ENCODE assay signal across 16 cellular contexts in genomic region chr5:59458966-59459729, GRCh38.
DNase-seq lines count a peak whose midpoint lies in the region; ATAC-seq, FAIRE-seq and TF ChIP-seq lines count a peak whose summit lies in the region.
"Had no signal": no experiment of that assay in that cellular context is flagged by ENCODE, and none has a peak within 500 bp of the region (broad histone marks: within the 10 kb centered on the region; RNA-seq: fewer than 3 reads in every experiment).

No MANE protein-coding gene starts in this region.

- ATAC-seq in WTC11 (no peak), pancreas (peak in 3 of 4 donors; percentile 72 to 86 (median 75)), HG03460 (IDR thresholded peaks at IDR 0.05; ENCODE audit: unreplicated experiment) (no peak)
- no peak for ATAC-seq in natural killer cell treated with Interleukin-12 subunit alpha and Interleukin-12 subunit beta and Interleukin-15 and Interleukin-18, amount 100 ng/mL, for 72 hours
- ATAC-seq: GM23338 had no signal

- CTCF ChIA-PET in WTC11 (lab: Charles Lee): no interaction called here

- peaks cover 20% of the 10 kb centered on the region for H3K36me3 Mint-ChIP-seq in WTC11
- H3K36me3 Mint-ChIP-seq in natural killer cell treated with Interleukin-12 subunit alpha and Interleukin-12 subunit beta and Interleukin-15 and Interleukin-18, amount 100 ng/mL, for 72 hours: no peaks in the 10 kb centered on the region

- no peaks in the 10 kb centered on the region for H3K9me3 ChIP-seq in pancreas
- H3K9me3 ChIP-seq in esophagus squamous epithelium: no peaks in the 10 kb centered on the region

- 13 to 22% methylated on average over 3 of the region's 3 CpGs for WGBS in pancreas, 2 donors
- WGBS in esophagus squamous epithelium, 2 donors: 83 to 84% methylated on average over 3 of the region's 3 CpGs

- intact Hi-C loops in pancreas (cut with DNase I): no loop called here
- intact Hi-C loops in esophagus squamous epithelium (cut with DNase I): no loop called here

- FAIRE-seq in islet of Langerhans (lab: Jason Lieb, UNC) (peak; percentile 79), pancreas (lab: Jason Lieb, UNC) (peak; percentile 73)
- FAIRE-seq: A204.1, GM12891, GM19239, H54 had no signal

- POLR2A ChIA-PET in WTC11 (lab: Charles Lee): no interaction called here

- H3K4me3 ChIP-seq in pancreas (no peak overlapping the region), esophagus squamous epithelium (no peak overlapping the region)
- H3K4me3 ChIP-seq: GM23338 had no signal

- no peak overlapping the region for H3K27ac Mint-ChIP-seq in WTC11
- no peak overlapping the region for H3K27ac Mint-ChIP-seq in natural killer cell treated with Interleukin-12 subunit alpha and Interleukin-12 subunit beta and Interleukin-15 and Interleukin-18, amount 100 ng/mL, for 72 hours
- H3K27ac Mint-ChIP-seq: CD4-positive, alpha-beta T cell; GM23338 had no signal

- H3K4me3 Mint-ChIP-seq in WTC11: no peak overlapping the region
- no peak overlapping the region for H3K4me3 Mint-ChIP-seq in natural killer cell treated with Interleukin-12 subunit alpha and Interleukin-12 subunit beta and Interleukin-15 and Interleukin-18, amount 100 ng/mL, for 72 hours
- H3K4me3 Mint-ChIP-seq: CD4-positive, alpha-beta T cell; GM23338 had no signal

- H3K4me1 ChIP-seq in pancreas: peaks cover 13 to 31% (median 23%) of the 10 kb centered on the region in 3 donors
- H3K4me1 ChIP-seq in esophagus squamous epithelium: no peaks in the 10 kb centered on the region

- no peaks in the 10 kb centered on the region for H3K36me3 ChIP-seq in pancreas
- peaks cover 0 to 4% (median 0%) of the 10 kb centered on the region in 3 donors for H3K36me3 ChIP-seq in esophagus squamous epithelium

- no peak for TF ChIP-seq CTCF in WTC11 (IDR thresholded peaks at IDR 0.05)
- no peak for TF ChIP-seq CTCF in pancreas (IDR thresholded peaks at IDR 0.05)
- no peak for TF ChIP-seq CTCF in esophagus squamous epithelium (IDR thresholded peaks at IDR 0.05)

- no peaks in the 10 kb centered on the region for H3K27me3 ChIP-seq in pancreas
- H3K27me3 ChIP-seq in esophagus squamous epithelium: no peaks in the 10 kb centered on the region

- TF ChIP-seq POLR2A in esophagus squamous epithelium (IDR thresholded peaks at IDR 0.05): no peak

- no peaks in the 10 kb centered on the region for H3K27me3 Mint-ChIP-seq in WTC11 (ENCODE audit: low read depth)
- peaks cover 6 to 9% of the 10 kb centered on the region in 2 donors for H3K27me3 Mint-ChIP-seq in natural killer cell treated with Interleukin-12 subunit alpha and Interleukin-12 subunit beta and Interleukin-15 and Interleukin-18, amount 100 ng/mL, for 72 hours

- DNase-seq in WTC11 (ENCODE audit: low spot score): no peak
- DNase-seq in pancreas: no peak
- no peak for DNase-seq in natural killer cell treated with Interleukin-12 subunit alpha and Interleukin-12 subunit beta and Interleukin-15 and Interleukin-18, amount 100 ng/mL, for 72 hours (ENCODE audit: low spot score)
- DNase-seq in esophagus squamous epithelium (lab: John Stamatoyannopoulos, UW): no peak
- DNase-seq: AML-193; Caco-2; CD4-positive, alpha-beta T cell; HCEC 1CT had no signal

- peak overlapping the region in 2 of 4 donors; percentile 22 to 43 for H3K27ac ChIP-seq in pancreas
- no peak overlapping the region for H3K27ac ChIP-seq in esophagus squamous epithelium
- H3K27ac ChIP-seq: C4-2B had no signal

- H3K4me1 Mint-ChIP-seq in WTC11: peaks cover 10% of the 10 kb centered on the region
- H3K4me1 Mint-ChIP-seq in natural killer cell treated with Interleukin-12 subunit alpha and Interleukin-12 subunit beta and Interleukin-15 and Interleukin-18, amount 100 ng/mL, for 72 hours (ENCODE audit: low read depth in 2 of 2): no peaks in the 10 kb centered on the region

- peaks cover 22% of the 10 kb centered on the region for H3K9me3 Mint-ChIP-seq in WTC11
- H3K9me3 Mint-ChIP-seq in natural killer cell treated with Interleukin-12 subunit alpha and Interleukin-12 subunit beta and Interleukin-15 and Interleukin-18, amount 100 ng/mL, for 72 hours: peaks cover 10% of the 10 kb centered on the region
- H3K9me3 Mint-ChIP-seq: CD4-positive, alpha-beta T cell had no signal

TF ChIP-seq in WTC11, 78 proteins besides CTCF, POLR2A, EP300 and RAD21:
- TF ChIP-seq ZNF232 (CRISPR knock-in tag; IDR thresholded peaks at IDR 0.05) (no peak), KAT7 (CRISPR knock-in tag; IDR thresholded peaks at IDR 0.05; ENCODE audit: borderline replicate concordance) (no peak), SOX15 (CRISPR knock-in tag; IDR thresholded peaks at IDR 0.05) (no peak), RORB (CRISPR knock-in tag; IDR thresholded peaks at IDR 0.05) (no peak), MYBL2 (CRISPR knock-in tag; IDR thresholded peaks at IDR 0.05) (no peak), HMGA2 (CRISPR knock-in tag; IDR thresholded peaks at IDR 0.05) (peak; percentile 64; the same call in 1 of the 2 replicates), ZNF317 (CRISPR knock-in tag; IDR thresholded peaks at IDR 0.05; ENCODE audit: borderline replicate concordance, low read depth) (no peak)

Comparison
In these comparisons a context has a peak if more than half of its experiments do, and no peak if none do; other contexts are left out.
1. ATAC-seq: peak in pancreas (3 of 4); none in WTC11 (single experiment), natural killer cell treated with Interleukin-12 subunit alpha and Interleukin-12 subunit beta and Interleukin-15 and Interleukin-18, amount 100 ng/mL, for 72 hours (0 of 2) and HG03460 (single experiment).